Comparison of ENCODE assay signal across 1 cellular context in genomic region chr6:44084231-44085014, GRCh38.
TF ChIP-seq lines count a peak whose summit lies in the region.

No MANE protein-coding gene starts in this region.

TF ChIP-seq in HepG2, 621 proteins besides CTCF, POLR2A, EP300 and RAD21 (continues in another document):
- TF ChIP-seq SAP130 (CRISPR knock-in tag; IDR thresholded peaks at IDR 0.05; ENCODE audit: low read depth) (peak; percentile 48; the same call in 1 of the 2 replicates), ZNF687 (CRISPR knock-in tag; IDR thresholded peaks at IDR 0.05) (peak; percentile 87), SNRNP70 (IDR thresholded peaks at IDR 0.05; ENCODE audit: low read depth, low read length) (no peak), PAXIP1 (CRISPR knock-in tag; conservative IDR thresholded peaks at IDR 0.05) (no peak), PHF21A (CRISPR knock-in tag; IDR thresholded peaks at IDR 0.05) (no peak), ZNF274 (CRISPR knock-in tag; IDR thresholded peaks at IDR 0.05) (0 out of 2 replicates have a peak, but pooled peaks have one; percentile 20), MAFF (IDR thresholded peaks at IDR 0.05; ENCODE audit: low read depth, low read length) (no peak), ZNF407 (CRISPR knock-in tag; IDR thresholded peaks at IDR 0.05; ENCODE audit: not compliant biosample characterization) (peak; percentile 38), ZNF292 (CRISPR knock-in tag; IDR thresholded peaks at IDR 0.05; ENCODE audit: borderline replicate concordance, low read depth) (no peak), CBX1 (IDR thresholded peaks at IDR 0.05; ENCODE audit: low read depth) (no peak), JUND (CRISPR knock-in tag; IDR thresholded peaks at IDR 0.05) (no peak), NFKB2 (CRISPR knock-in tag; IDR thresholded peaks at IDR 0.05; ENCODE audit: borderline replicate concordance) (no peak), MAX (IDR thresholded peaks at IDR 0.05) (peak; percentile 64; the same call in 1 of the 2 replicates), ZNF598 (CRISPR knock-in tag; IDR thresholded peaks at IDR 0.05; ENCODE audit: borderline replicate concordance) (peak; percentile 19; the same call in 1 of the 2 replicates), MYC (CRISPR knock-in tag; IDR thresholded peaks at IDR 0.05; ENCODE audit: borderline replicate concordance) (peak; percentile 46; the same call in 1 of the 2 replicates), ZFX (CRISPR knock-in tag; IDR thresholded peaks at IDR 0.05; ENCODE audit: low read depth) (peak; percentile 50), ZNF574 (CRISPR knock-in tag; IDR thresholded peaks at IDR 0.05) (0 out of 2 replicates have a peak, but pooled peaks have one; percentile 19), SIX4 (CRISPR knock-in tag; IDR thresholded peaks at IDR 0.05) (peak; percentile 95)
- TF ChIP-seq, protein P1, sequence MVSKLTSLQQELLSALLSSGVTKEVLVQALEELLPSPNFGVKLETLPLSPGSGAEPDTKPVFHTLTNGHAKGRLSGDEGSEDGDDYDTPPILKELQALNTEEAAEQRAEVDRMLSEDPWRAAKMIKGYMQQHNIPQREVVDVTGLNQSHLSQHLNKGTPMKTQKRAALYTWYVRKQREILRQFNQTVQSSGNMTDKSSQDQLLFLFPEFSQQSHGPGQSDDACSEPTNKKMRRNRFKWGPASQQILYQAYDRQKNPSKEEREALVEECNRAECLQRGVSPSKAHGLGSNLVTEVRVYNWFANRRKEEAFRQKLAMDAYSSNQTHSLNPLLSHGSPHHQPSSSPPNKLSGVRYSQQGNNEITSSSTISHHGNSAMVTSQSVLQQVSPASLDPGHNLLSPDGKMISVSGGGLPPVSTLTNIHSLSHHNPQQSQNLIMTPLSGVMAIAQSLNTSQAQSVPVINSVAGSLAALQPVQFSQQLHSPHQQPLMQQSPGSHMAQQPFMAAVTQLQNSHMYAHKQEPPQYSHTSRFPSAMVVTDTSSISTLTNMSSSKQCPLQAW (CRISPR knock-in tag; IDR thresholded peaks at IDR 0.05): peak; percentile 30; the same call in 1 of the 2 replicates
- TF ChIP-seq, protein P2, sequence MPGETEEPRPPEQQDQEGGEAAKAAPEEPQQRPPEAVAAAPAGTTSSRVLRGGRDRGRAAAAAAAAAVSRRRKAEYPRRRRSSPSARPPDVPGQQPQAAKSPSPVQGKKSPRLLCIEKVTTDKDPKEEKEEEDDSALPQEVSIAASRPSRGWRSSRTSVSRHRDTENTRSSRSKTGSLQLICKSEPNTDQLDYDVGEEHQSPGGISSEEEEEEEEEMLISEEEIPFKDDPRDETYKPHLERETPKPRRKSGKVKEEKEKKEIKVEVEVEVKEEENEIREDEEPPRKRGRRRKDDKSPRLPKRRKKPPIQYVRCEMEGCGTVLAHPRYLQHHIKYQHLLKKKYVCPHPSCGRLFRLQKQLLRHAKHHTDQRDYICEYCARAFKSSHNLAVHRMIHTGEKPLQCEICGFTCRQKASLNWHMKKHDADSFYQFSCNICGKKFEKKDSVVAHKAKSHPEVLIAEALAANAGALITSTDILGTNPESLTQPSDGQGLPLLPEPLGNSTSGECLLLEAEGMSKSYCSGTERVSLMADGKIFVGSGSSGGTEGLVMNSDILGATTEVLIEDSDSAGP (CRISPR knock-in tag; IDR thresholded peaks at IDR 0.05; ENCODE audit: borderline replicate concordance): peak; percentile 71; the same call in 1 of the 2 replicates
- TF ChIP-seq, protein P3, sequence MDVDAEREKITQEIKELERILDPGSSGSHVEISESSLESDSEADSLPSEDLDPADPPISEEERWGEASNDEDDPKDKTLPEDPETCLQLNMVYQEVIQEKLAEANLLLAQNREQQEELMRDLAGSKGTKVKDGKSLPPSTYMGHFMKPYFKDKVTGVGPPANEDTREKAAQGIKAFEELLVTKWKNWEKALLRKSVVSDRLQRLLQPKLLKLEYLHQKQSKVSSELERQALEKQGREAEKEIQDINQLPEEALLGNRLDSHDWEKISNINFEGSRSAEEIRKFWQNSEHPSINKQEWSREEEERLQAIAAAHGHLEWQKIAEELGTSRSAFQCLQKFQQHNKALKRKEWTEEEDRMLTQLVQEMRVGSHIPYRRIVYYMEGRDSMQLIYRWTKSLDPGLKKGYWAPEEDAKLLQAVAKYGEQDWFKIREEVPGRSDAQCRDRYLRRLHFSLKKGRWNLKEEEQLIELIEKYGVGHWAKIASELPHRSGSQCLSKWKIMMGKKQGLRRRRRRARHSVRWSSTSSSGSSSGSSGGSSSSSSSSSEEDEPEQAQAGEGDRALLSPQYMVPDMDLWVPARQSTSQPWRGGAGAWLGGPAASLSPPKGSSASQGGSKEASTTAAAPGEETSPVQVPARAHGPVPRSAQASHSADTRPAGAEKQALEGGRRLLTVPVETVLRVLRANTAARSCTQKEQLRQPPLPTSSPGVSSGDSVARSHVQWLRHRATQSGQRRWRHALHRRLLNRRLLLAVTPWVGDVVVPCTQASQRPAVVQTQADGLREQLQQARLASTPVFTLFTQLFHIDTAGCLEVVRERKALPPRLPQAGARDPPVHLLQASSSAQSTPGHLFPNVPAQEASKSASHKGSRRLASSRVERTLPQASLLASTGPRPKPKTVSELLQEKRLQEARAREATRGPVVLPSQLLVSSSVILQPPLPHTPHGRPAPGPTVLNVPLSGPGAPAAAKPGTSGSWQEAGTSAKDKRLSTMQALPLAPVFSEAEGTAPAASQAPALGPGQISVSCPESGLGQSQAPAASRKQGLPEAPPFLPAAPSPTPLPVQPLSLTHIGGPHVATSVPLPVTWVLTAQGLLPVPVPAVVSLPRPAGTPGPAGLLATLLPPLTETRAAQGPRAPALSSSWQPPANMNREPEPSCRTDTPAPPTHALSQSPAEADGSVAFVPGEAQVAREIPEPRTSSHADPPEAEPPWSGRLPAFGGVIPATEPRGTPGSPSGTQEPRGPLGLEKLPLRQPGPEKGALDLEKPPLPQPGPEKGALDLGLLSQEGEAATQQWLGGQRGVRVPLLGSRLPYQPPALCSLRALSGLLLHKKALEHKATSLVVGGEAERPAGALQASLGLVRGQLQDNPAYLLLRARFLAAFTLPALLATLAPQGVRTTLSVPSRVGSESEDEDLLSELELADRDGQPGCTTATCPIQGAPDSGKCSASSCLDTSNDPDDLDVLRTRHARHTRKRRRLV (CRISPR knock-in tag; IDR thresholded peaks at IDR 0.05): no peak
